8 cellular contexts compared by ENCODE assay signal in genomic region chr12:121893901-121894540, GRCh38. TPM values are rescaled to one million over a fixed set of nuclear protein-coding genes. Genes with fewer than 3 reads are reported as not detected.
DNase-seq lines count a peak whose midpoint lies in the region; ATAC-seq and TF ChIP-seq lines count a peak whose summit lies in the region.

No MANE protein-coding gene starts in this region.

- H3K27me3 ChIP-seq in DND-41 (ENCODE audit: insufficient read depth, low read length, poor library complexity): no peaks in the 10 kb centered on the region

- POLR2A ChIA-PET in MCF 10A (lab: Yijun Ruan, JAX): interaction anchor here (0.6 to 7.5 kb wide), 9 partner anchors 7 to 554 kb away, joined by 3 to 128 read pairs (median 4); partner anchors contain the start of genes RHOF and SETD1B

- H3K27me3 Mint-ChIP-seq in MCF 10A (ENCODE audit: insufficient read depth, unreplicated experiment) (no peaks in the 10 kb centered on the region), neural crest cell (ENCODE audit: low read depth) (no peaks in the 10 kb centered on the region)

- TF ChIP-seq CTCF in DND-41 (IDR thresholded peaks at IDR 0.05; ENCODE audit: borderline replicate concordance, extremely low read depth, low read length, poor library complexity, severe bottlenecking) (no peak), MCF 10A (IDR thresholded peaks at IDR 0.05; ENCODE audit: unreplicated experiment) (no peak), neural crest cell (conservative IDR thresholded peaks at IDR 0.05) (no peak)

- H3K4me1 ChIP-seq in DND-41 (ENCODE audit: insufficient read depth, low read length): peaks cover 30% of the 10 kb centered on the region

- DNase-seq in DND-41: peak; percentile 36
- DNase-seq in NCI-H226: peak; percentile 44
- DNase-seq in MCF 10A (ENCODE audit: unreplicated experiment): peak; percentile 81
- no peak for DNase-seq in neural crest cell (ENCODE audit: low read depth, low spot score)
- no peak for DNase-seq in NCI-H774 (lab: John Stamatoyannopoulos, UW)
- no peak for DNase-seq in middle frontal gyrus (ENCODE audit: extremely low spot score, low spot score)

- H3K4me3 Mint-ChIP-seq in MCF 10A (ENCODE audit: unreplicated experiment): peak overlapping the region; percentile 59
- H3K4me3 Mint-ChIP-seq in neural crest cell: no peak overlapping the region

- H3K9me3 ChIP-seq in DND-41 (ENCODE audit: insufficient read depth, low read length, severe bottlenecking): no peaks in the 10 kb centered on the region

- H3K9ac ChIP-seq in DND-41 (ENCODE audit: low read depth, low read length): no peak overlapping the region

- H3K4me1 Mint-ChIP-seq in MCF 10A (ENCODE audit: insufficient read depth, unreplicated experiment) (peaks cover 28% of the 10 kb centered on the region), neural crest cell (peaks cover 29% of the 10 kb centered on the region)

- H3K36me3 Mint-ChIP-seq in MCF 10A (ENCODE audit: insufficient read depth, unreplicated experiment): peaks cover 77% of the 10 kb centered on the region
- peaks cover 3% of the 10 kb centered on the region for H3K36me3 Mint-ChIP-seq in neural crest cell (ENCODE audit: low read depth)

- CTCF ChIA-PET in MCF 10A (lab: Yijun Ruan, JAX): interaction anchor here (0.6 to 4.2 kb wide), 13 partner anchors 13 to 340 kb away, joined by 3 to 55 read pairs (median 4); partner anchors contain the start of genes BCL7A and RHOF

- intact Hi-C loops in MCF 10A (cut with micrococcal nuclease): no loop called here

- H3K9me3 Mint-ChIP-seq in MCF 10A (ENCODE audit: unreplicated experiment) (no peaks in the 10 kb centered on the region), neural crest cell (no peaks in the 10 kb centered on the region)

- no peak overlapping the region for H2AFZ ChIP-seq in DND-41 (ENCODE audit: low read depth, low read length)

- ATAC-seq in DND-41 (ENCODE audit: insufficient read depth, low read depth) (peak; percentile 55), GM18519 (IDR thresholded peaks at IDR 0.05; ENCODE audit: low FRiP score, unreplicated experiment) (no peak), GM21529 (IDR thresholded peaks at IDR 0.05; ENCODE audit: unreplicated experiment) (no peak)

- no TSS peak for BruUV-seq in MCF 10A (replicated peaks; lab: Mats Ljungman, UMichigan)

- peaks cover 51% of the 10 kb centered on the region for H3K79me2 ChIP-seq in DND-41 (ENCODE audit: insufficient read depth, low read length)

- H3K27ac Mint-ChIP-seq in MCF 10A (ENCODE audit: low read depth, unreplicated experiment) (peak overlapping the region; percentile 97), neural crest cell (ENCODE audit: unreplicated experiment) (peak overlapping the region; percentile 32)

- peaks cover 47% of the 10 kb centered on the region for H3K36me3 ChIP-seq in DND-41 (ENCODE audit: insufficient read depth, low read length)

- no peak overlapping the region for H3K4me3 ChIP-seq in DND-41 (ENCODE audit: low read depth in 1 of 2, low read length in 2 of 2)

- 0 out of 2 replicates have a peak overlapping the region, but pooled peaks have one; percentile 28 for H3K27ac ChIP-seq in DND-41 (ENCODE audit: low read length)

- peaks cover 13% of the 10 kb centered on the region; the same call in 1 of the 2 replicates for H4K20me1 ChIP-seq in DND-41 (ENCODE audit: insufficient read depth, low read length)

- H3K4me2 ChIP-seq in DND-41 (ENCODE audit: insufficient read depth, low read length): 0 out of 2 replicates have a peak overlapping the region, but pooled peaks have one; percentile 2

RNA-seq across cellular contexts. Expression of gene PSMD9, which starts 5.4 kb away (rescaled TPM):
- 96.3 and 105 TPM in 2 replicates for total RNA-seq in MCF 10A (2022)
- total RNA-seq in neural crest cell: 46.3 and 47.4 TPM in 2 replicates

RNA-seq across cellular contexts. Expression of gene CFAP251, which starts 24.4 kb away (rescaled TPM):
- 19.7 and 23.5 TPM in 2 replicates for total RNA-seq in MCF 10A (2022)
- 1.6 and 2.0 TPM in 2 replicates for total RNA-seq in neural crest cell

RNA-seq across cellular contexts. Expression of gene HPD, which starts 35.4 kb away (rescaled TPM):
- total RNA-seq in MCF 10A (2022) (0.21 TPM in 1 of 2 replicates, not detected in the other), neural crest cell (0.21 TPM in 1 of 2 replicates, not detected in the other)

Comparison
In these comparisons a context has a peak if more than half of its experiments do, and no peak if none do; other contexts are left out.
1. DNase-seq: peak in DND-41 (single experiment), NCI-H226 (single experiment) and MCF 10A (single experiment); none in neural crest cell (single experiment), NCI-H774 (single experiment) and middle frontal gyrus (single experiment).